ENCODE assay signal across 21 cellular contexts in genomic region chr3:170002231-170002630, GRCh38. TPM values are rescaled to one million over a fixed set of nuclear protein-coding genes. Genes with fewer than 3 reads are reported as not detected.
DNase-seq lines count a peak whose midpoint lies in the region; ATAC-seq and TF ChIP-seq lines count a peak whose summit lies in the region.
"Had no signal": no experiment of that assay in that cellular context is flagged by ENCODE, and none has a peak within 500 bp of the region (broad histone marks: within the 10 kb centered on the region; RNA-seq: fewer than 3 reads in every experiment).

No MANE protein-coding gene starts in this region.

- H4K20me1 ChIP-seq in OCI-LY1 (ENCODE audit: insufficient read depth, low read length), result no peaks in the 10 kb centered on the region
- H4K20me1 ChIP-seq in neural progenitor cell (ENCODE audit: low read depth), result no peaks in the 10 kb centered on the region

- H3K9me3 ChIP-seq in CD4-positive, alpha-beta T cell (ENCODE audit: control insufficient read depth, low read length), result no peaks in the 10 kb centered on the region
- H3K9me3 ChIP-seq in OCI-LY1 (ENCODE audit: low read length), result no peaks in the 10 kb centered on the region
- no peaks in the 10 kb centered on the region for H3K9me3 ChIP-seq in neural progenitor cell (ENCODE audit: low read depth)
- no peaks in the 10 kb centered on the region for H3K9me3 ChIP-seq in adrenal gland (replicated peaks in 1 of 3)
- H3K9me3 ChIP-seq: transverse colon had no signal

- H3K4me1 ChIP-seq in OCI-LY1 (ENCODE audit: insufficient read depth, low read length, severe bottlenecking) (peaks cover 35% of the 10 kb centered on the region), neural progenitor cell (no peaks in the 10 kb centered on the region), adrenal gland (replicated peaks in 1 of 2) (peaks cover 4 to 13% of the 10 kb centered on the region in 2 donors)
- H3K4me1 ChIP-seq: transverse colon had no signal

- H3K27ac Mint-ChIP-seq in CD4-positive, alpha-beta T cell, result peak overlapping the region; percentile 68
- no peak overlapping the region for H3K27ac Mint-ChIP-seq in neural progenitor cell
- H3K27ac Mint-ChIP-seq: activated CD4-positive, alpha-beta memory T cell treated with anti-CD3 and anti-CD28 coated beads, Interleukin-2, amount 10 ng/mL, durations not matched to agents 7 days and 5 days; T-helper 1 cell treated with Interleukin-12 subunit alpha and Interleukin-12 subunit beta and Interleukin-4 antibody, amounts not matched to agents 30 μg/mL and 1 μg/mL, for 36 hours had no signal

- H3K79me2 ChIP-seq in OCI-LY1 (ENCODE audit: insufficient read depth, low read length), result no peaks in the 10 kb centered on the region
- no peaks in the 10 kb centered on the region for H3K79me2 ChIP-seq in neural progenitor cell (ENCODE audit: low read depth)

- H3K9ac ChIP-seq in OCI-LY1 (ENCODE audit: low read length), result no peak overlapping the region
- H3K9ac ChIP-seq in neural progenitor cell, result no peak overlapping the region
- H3K9ac ChIP-seq: GM23248 had no signal

- CTCF ChIA-PET in CD4-positive, alpha-beta T cell (lab: Charles Lee), result interaction anchor here (0.6 kb wide), 1 partner anchor 102 kb away, joined by 3 read pairs; no protein-coding TSS in a partner anchor

- H3K9me3 Mint-ChIP-seq in CD4-positive, alpha-beta T cell, result no peaks in the 10 kb centered on the region
- no peaks in the 10 kb centered on the region for H3K9me3 Mint-ChIP-seq in neural progenitor cell
- H3K9me3 Mint-ChIP-seq: activated CD4-positive, alpha-beta memory T cell treated with anti-CD3 and anti-CD28 coated beads, Interleukin-2, amount 10 ng/mL, durations not matched to agents 7 days and 5 days; T-helper 1 cell treated with Interleukin-12 subunit alpha and Interleukin-12 subunit beta and Interleukin-4 antibody, amounts not matched to agents 30 μg/mL and 1 μg/mL, for 36 hours had no signal

- no peak for TF ChIP-seq POLR2A in adrenal gland (IDR thresholded peaks at IDR 0.05)

- TF ChIP-seq CTCF in CD4-positive, alpha-beta T cell (IDR thresholded peaks at IDR 0.05), result no peak
- no peak for TF ChIP-seq CTCF in OCI-LY1 (IDR thresholded peaks at IDR 0.05; ENCODE audit: low read length)
- TF ChIP-seq CTCF in neural progenitor cell (IDR thresholded peaks at IDR 0.05), result no peak
- no peak for TF ChIP-seq CTCF in adrenal gland (IDR thresholded peaks at IDR 0.05)

- whole genome bisulfite sequencing in adrenal gland, 4 donors, result 80 to 83% (median 82%) methylated on average over 10 of the region's 10 CpGs

- 0 out of 2 replicates have a peak, but pooled peaks cover 3% of the 10 kb centered on the region for H3F3A ChIP-seq in OCI-LY1 (ENCODE audit: insufficient read depth, low read length)
- no peaks in the 10 kb centered on the region for H3F3A ChIP-seq in neural progenitor cell (ENCODE audit: low read depth)

- no peaks in the 10 kb centered on the region for H3K27me3 ChIP-seq in CD4-positive, alpha-beta T cell (ENCODE audit: control insufficient read depth, insufficient read depth, low read length)
- H3K27me3 ChIP-seq in OCI-LY1 (ENCODE audit: insufficient read depth, low read length) (no peaks in the 10 kb centered on the region), neural progenitor cell (no peaks in the 10 kb centered on the region), adrenal gland (no peaks in the 10 kb centered on the region)
- H3K27me3 ChIP-seq: transverse colon had no signal

- no peaks in the 10 kb centered on the region for H3K27me3 Mint-ChIP-seq in CD4-positive, alpha-beta T cell
- peaks cover 5% of the 10 kb centered on the region for H3K27me3 Mint-ChIP-seq in neural progenitor cell (ENCODE audit: insufficient read depth, low read depth)
- H3K27me3 Mint-ChIP-seq: activated CD4-positive, alpha-beta memory T cell treated with anti-CD3 and anti-CD28 coated beads, Interleukin-2, amount 10 ng/mL, durations not matched to agents 7 days and 5 days had no signal

- intact Hi-C loops in CD4-positive, alpha-beta T cell (cut with DNase I, micrococcal nuclease), result no loop called here
- intact Hi-C loops in adrenal gland (cut with DNase I), result no loop called here

- peaks cover 12% of the 10 kb centered on the region for H3K36me3 Mint-ChIP-seq in CD4-positive, alpha-beta T cell (ENCODE audit: low read depth)
- peaks cover 6% of the 10 kb centered on the region for H3K36me3 Mint-ChIP-seq in neural progenitor cell

- POLR2A ChIA-PET in CD4-positive, alpha-beta T cell (lab: Charles Lee), result interaction anchor here (0.6 to 1.0 kb wide), 2 partner anchors 31 to 204 kb away, joined by 3 read pairs; no protein-coding TSS in a partner anchor

- H3K27ac ChIP-seq in CD4-positive, alpha-beta T cell (ENCODE audit: low read depth, low read length), result no peak overlapping the region
- H3K27ac ChIP-seq in OCI-LY1 (ENCODE audit: low read depth, low read length, poor library complexity, severe bottlenecking) (peak overlapping the region; percentile 54), neural progenitor cell (no peak overlapping the region), adrenal gland (peak overlapping the region in 1 of 5 donors; percentile 7)
- H3K27ac ChIP-seq: GM23248, transverse colon had no signal

- H3K9me2 ChIP-seq in OCI-LY1 (ENCODE audit: low read depth, low read length), result no peaks in the 10 kb centered on the region

- H3K4me2 ChIP-seq in OCI-LY1 (ENCODE audit: low read length) (no peak overlapping the region), neural progenitor cell (no peak overlapping the region)

- peaks cover 53% of the 10 kb centered on the region for H3K4me1 Mint-ChIP-seq in CD4-positive, alpha-beta T cell (ENCODE audit: low read depth)
- H3K4me1 Mint-ChIP-seq in neural progenitor cell, result peaks cover 3% of the 10 kb centered on the region

- no peak overlapping the region for H3K4me3 Mint-ChIP-seq in CD4-positive, alpha-beta T cell
- H3K4me3 Mint-ChIP-seq in neural progenitor cell, result no peak overlapping the region
- H3K4me3 Mint-ChIP-seq: activated CD4-positive, alpha-beta memory T cell treated with anti-CD3 and anti-CD28 coated beads, Interleukin-2, amount 10 ng/mL, durations not matched to agents 7 days and 5 days had no signal

- ATAC-seq in CD4-positive, alpha-beta T cell (ENCODE audit: poor library complexity), result no peak
- ATAC-seq in GM18519 (IDR thresholded peaks at IDR 0.05; ENCODE audit: low FRiP score, unreplicated experiment) (no peak), HG03045 (IDR thresholded peaks at IDR 0.05; ENCODE audit: unreplicated experiment) (no peak)
- ATAC-seq: stimulated activated naive CD8-positive, alpha-beta T cell treated with anti-CD3 and anti-CD28 coated beads, Interleukin-15, Interleukin-2, amounts not matched to agents 100 U/mL and 50 U/mL, for 24 hours had no signal

- peaks cover 15% of the 10 kb centered on the region for H3K36me3 ChIP-seq in OCI-LY1 (ENCODE audit: insufficient read depth, low read length)
- no peaks in the 10 kb centered on the region for H3K36me3 ChIP-seq in neural progenitor cell
- H3K36me3 ChIP-seq in adrenal gland (replicated peaks in 1 of 2), result no peaks in the 10 kb centered on the region
- H3K36me3 ChIP-seq: transverse colon had no signal

- no peak overlapping the region for H2AFZ ChIP-seq in OCI-LY1 (ENCODE audit: low read length)
- peak overlapping the region; percentile 50 for H2AFZ ChIP-seq in neural progenitor cell (replicated peaks)
- H2AFZ ChIP-seq: GM23248 had no signal

- H3K4me3 ChIP-seq in OCI-LY1 (ENCODE audit: low read depth, low read length, poor library complexity, severe bottlenecking) (no peak overlapping the region), neural progenitor cell (no peak overlapping the region), adrenal gland (no peak overlapping the region)
- H3K4me3 ChIP-seq: GM23248, transverse colon had no signal

- no peak for DNase-seq in CD4-positive, alpha-beta T cell
- DNase-seq in dermis blood vessel endothelial cell, result peak; percentile 60
- no peak for DNase-seq in neural progenitor cell (ENCODE audit: low spot score)
- DNase-seq in NAMALWA (ENCODE audit: low spot score), result no peak
- no peak for DNase-seq in adrenal gland
- DNase-seq: activated CD4-positive, alpha-beta memory T cell treated with anti-CD3 and anti-CD28 coated beads, Interleukin-2, amount 10 ng/mL, durations not matched to agents 7 days and 5 days; activated CD4-positive, CD25-positive, alpha-beta regulatory T cell; activated effector memory CD4-positive, alpha-beta T cell treated with anti-CD3 and anti-CD28 coated beads, Interleukin-2, amount 50 U/mL, for 16 hours; activated T-cell treated with anti-CD3 and anti-CD28 coated beads for 4 hours; caudate nucleus; foreskin fibroblast; GM23248; hippocampal formation; NCI-H1417; stimulated activated CD4-positive, alpha-beta T cell treated with anti-CD3 and anti-CD28 coated beads, Interleukin-4, amount 100 ng/mL, for 24 hours; stimulated activated naive CD8-positive, alpha-beta T cell treated with anti-CD3 and anti-CD28 coated beads, Interleukin-15, Interleukin-2, amounts not matched to agents 100 U/mL and 50 U/mL, for 24 hours; transverse colon had no signal

RNA-seq across cellular contexts. Expression of gene GPR160, which starts 35.6 kb away (rescaled TPM):
- total RNA-seq in CD4-positive, alpha-beta T cell, result 1 to 10 TPM; 5.7 TPM
- 7.7 and 11.2 TPM in 2 replicates for total RNA-seq in dermis blood vessel endothelial cell
- 4.3 and 6.0 TPM in 2 replicates for total RNA-seq in neural progenitor cell (ENCODE audit: low replicate concordance)
- 1 to 10 TPM in 7 of 8 donors, under 1 TPM in 1; 0.76 to 5.8 (median 2.0) TPM for total RNA-seq in adrenal gland
- 1 to 10 TPM in 2 of 3 donors, under 1 TPM in 1; 0.88 to 2.1 (median 1.2) TPM for polyA plus RNA-seq in adrenal gland

RNA-seq across cellular contexts. Expression of gene SEC62, which starts 35.6 kb away (rescaled TPM):
- 100 to 1,000 TPM; 113 to 117 TPM for total RNA-seq in CD4-positive, alpha-beta T cell
- total RNA-seq in dermis blood vessel endothelial cell (46.8 and 60.7 TPM in 2 replicates), neural progenitor cell (ENCODE audit: low replicate concordance) (22.0 and 34.8 TPM in 2 replicates), adrenal gland (100 to 1,000 TPM in 4 of 8 donors, 10 to 100 TPM in 4; 41.1 to 199 (median 96.9) TPM)
- 100 to 1,000 TPM; 153 to 267 (median 176) TPM for polyA plus RNA-seq in adrenal gland
